ENCODE assay signal across 8 cellular contexts in the genomic region with DNA sequence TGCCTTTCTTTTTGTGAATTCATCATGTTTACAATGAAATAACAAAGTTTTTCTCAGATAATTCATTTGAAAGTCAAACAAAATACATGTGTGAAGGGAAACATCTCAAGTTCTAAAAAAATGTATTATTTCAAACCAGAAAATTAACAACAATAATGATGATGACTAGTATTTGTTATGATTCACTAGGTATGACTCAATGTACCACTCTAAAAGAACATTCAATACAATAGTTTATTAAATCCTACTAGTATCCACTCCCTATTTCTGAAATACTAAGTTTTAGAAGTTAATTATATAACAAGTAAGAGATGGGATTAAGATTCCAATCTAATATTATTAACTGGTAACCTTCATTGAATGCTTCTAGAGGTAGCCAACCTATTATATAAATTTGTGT.
"Had no signal": no experiment of that assay in that cellular context is flagged by ENCODE, and none has a peak within 500 bp of the region (broad histone marks: within the 10 kb centered on the region; RNA-seq: fewer than 3 reads in every experiment).

No MANE protein-coding gene starts in this region.

- H3K36me3 ChIP-seq: HAP-1 had no signal

- H3K9ac ChIP-seq: GM23248 had no signal

- H3K9me3 ChIP-seq: HAP-1 had no signal

- H3K4me3 ChIP-seq: GM23248, HAP-1 had no signal

- H2AFZ ChIP-seq: GM23248 had no signal

- DNase-seq: GM23248, GOT3, H7, HFFc6 had no signal

- FAIRE-seq: HepG2 had no signal

- H3K4me1 ChIP-seq: HAP-1 had no signal

- ATAC-seq: HCT116, HepG2 had no signal

- H3K27ac ChIP-seq: GM23248, HL-60 had no signal
